ENCODE assay signal across 25 cellular contexts in the genomic region with DNA sequence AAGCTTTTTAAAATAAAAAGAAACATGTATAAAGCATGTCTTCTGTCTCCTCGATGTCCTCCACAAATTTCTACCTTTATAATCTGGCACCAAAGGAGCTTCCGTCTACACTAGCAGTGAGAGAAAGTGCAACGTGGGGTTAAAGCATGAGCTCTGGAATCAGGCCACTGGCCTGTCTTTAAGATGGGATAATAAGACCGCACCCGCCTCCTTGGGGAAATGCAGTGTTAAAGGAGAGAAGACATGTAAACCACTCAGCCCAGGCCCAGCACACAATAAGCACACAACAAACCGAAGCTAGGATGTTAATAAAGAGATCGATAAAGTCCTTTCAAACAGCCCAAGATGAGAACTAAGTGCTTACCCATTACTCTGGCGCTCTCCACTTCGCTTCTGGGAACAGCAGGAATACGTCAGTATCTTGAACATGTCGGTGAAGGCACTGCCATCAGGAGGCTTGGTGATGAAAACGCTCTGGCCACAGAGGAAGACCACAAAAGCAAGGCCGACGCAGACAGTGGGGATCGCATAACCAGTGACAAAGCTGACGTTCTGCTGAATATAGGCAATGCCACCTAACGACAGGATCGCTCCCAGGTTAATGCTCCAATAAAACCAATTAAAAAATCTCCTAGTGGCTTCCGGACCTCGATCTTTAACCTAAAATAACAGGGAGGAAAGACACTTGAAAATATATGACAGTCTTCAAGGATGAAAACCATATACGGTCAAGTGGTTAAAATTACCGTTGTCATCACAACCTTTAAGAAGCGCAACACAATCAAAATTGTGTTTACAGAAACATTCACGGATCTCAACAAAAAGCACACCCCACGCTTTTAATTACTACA. TPM values are rescaled to one million over a fixed set of nuclear protein-coding genes. Genes with fewer than 3 reads are reported as not detected.
DNase-seq lines count a peak whose midpoint lies in the region; ATAC-seq and TF ChIP-seq lines count a peak whose summit lies in the region.
"Had no signal": no experiment of that assay in that cellular context is flagged by ENCODE, and none has a peak within 500 bp of the region (broad histone marks: within the 10 kb centered on the region; RNA-seq: fewer than 3 reads in every experiment).

No MANE protein-coding gene starts in this region.

- peaks cover 66% of the 10 kb centered on the region for H3K4me1 Mint-ChIP-seq in activated CD8-positive, alpha-beta memory T cell treated with anti-CD3 and anti-CD28 coated beads, Interleukin-2, amount 10 ng/mL, durations not matched to agents 7 days and 5 days
- peaks cover 91% of the 10 kb centered on the region for H3K4me1 Mint-ChIP-seq in activated B cell treated with CpG ODN at 0.5 μM for 24 hours
- peaks cover 58 to 86% of the 10 kb centered on the region in 2 donors for H3K4me1 Mint-ChIP-seq in stimulated activated naive B cell treated with anti-CD40 and anti-IgM and Interleukin-4, amounts not matched to agents 10 μg/mL and 1 μg/mL and 100 μg/mL, for 72 hours

- no peak overlapping the region for H3K4ac ChIP-seq in mesenchymal stem cell (ENCODE audit: low read depth in 1 of 2, low read length in 2 of 2)

- H3K27ac ChIP-seq in mesenchymal stem cell (ENCODE audit: low read length, poor library complexity, severe bottlenecking): no peak overlapping the region
- H3K27ac ChIP-seq: VCaP had no signal

- no peak overlapping the region for H3K18ac ChIP-seq in mesenchymal stem cell (ENCODE audit: low read depth in 1 of 2, low read length in 2 of 2)

- peaks cover 29% of the 10 kb centered on the region for H3K4me1 ChIP-seq in mesenchymal stem cell (ENCODE audit: control insufficient read depth, insufficient read depth, low read depth, low read length)

- no peak for ATAC-seq in activated CD8-positive, alpha-beta memory T cell treated with anti-CD3 and anti-CD28 coated beads, Interleukin-2, amount 10 ng/mL, durations not matched to agents 7 days and 5 days
- ATAC-seq in activated B cell treated with CpG ODN at 0.5 μM for 24 hours (ENCODE audit: low read depth): no peak
- no peak for ATAC-seq in stimulated activated naive B cell treated with anti-CD40 and anti-IgM and Interleukin-4, amounts not matched to agents 10 μg/mL and 1 μg/mL and 100 μg/mL, for 72 hours (replicated peaks)
- no peak for ATAC-seq in GM19467 (IDR thresholded peaks at IDR 0.05; ENCODE audit: unreplicated experiment)
- ATAC-seq in SK-N-SH treated with all-trans-retinoic acid at 6 μM for 48 hours: no peak
- ATAC-seq: heart left ventricle had no signal

- no peak overlapping the region for H2AFZ ChIP-seq in mesenchymal stem cell (ENCODE audit: low read depth, low read length)

- no peaks in the 10 kb centered on the region for H3K9me3 ChIP-seq in mesenchymal stem cell (ENCODE audit: control insufficient read depth, low read length)
- H3K9me3 ChIP-seq: heart left ventricle, MG63 had no signal

- H3K4me3 Mint-ChIP-seq in activated CD8-positive, alpha-beta memory T cell treated with anti-CD3 and anti-CD28 coated beads, Interleukin-2, amount 10 ng/mL, durations not matched to agents 7 days and 5 days: no peak overlapping the region
- no peak overlapping the region for H3K4me3 Mint-ChIP-seq in activated B cell treated with CpG ODN at 0.5 μM for 24 hours
- peak overlapping the region in 1 of 2 donors; percentile 66 for H3K4me3 Mint-ChIP-seq in stimulated activated naive B cell treated with anti-CD40 and anti-IgM and Interleukin-4, amounts not matched to agents 10 μg/mL and 1 μg/mL and 100 μg/mL, for 72 hours
- H3K4me3 Mint-ChIP-seq: mesothelial cell of epicardium, neural crest cell had no signal

- peaks cover 34% of the 10 kb centered on the region for H3K36me3 Mint-ChIP-seq in activated CD8-positive, alpha-beta memory T cell treated with anti-CD3 and anti-CD28 coated beads, Interleukin-2, amount 10 ng/mL, durations not matched to agents 7 days and 5 days
- peaks cover 46% of the 10 kb centered on the region for H3K36me3 Mint-ChIP-seq in activated B cell treated with CpG ODN at 0.5 μM for 24 hours (ENCODE audit: low read depth)
- H3K36me3 Mint-ChIP-seq in stimulated activated naive B cell treated with anti-CD40 and anti-IgM and Interleukin-4, amounts not matched to agents 10 μg/mL and 1 μg/mL and 100 μg/mL, for 72 hours: peaks cover 57 to 77% of the 10 kb centered on the region in 2 donors

- H4K8ac ChIP-seq in mesenchymal stem cell (ENCODE audit: low read length): no peak overlapping the region

- no peak overlapping the region for H3K23ac ChIP-seq in mesenchymal stem cell (ENCODE audit: low read length in 2 of 2)

- 96% methylated on average over 25 of the region's 25 CpGs for WGBS in mesenchymal stem cell

- H2BK5ac ChIP-seq in mesenchymal stem cell (ENCODE audit: low read depth, low read length, poor library complexity, severe bottlenecking): no peak overlapping the region

- TF ChIP-seq CTCF in activated B cell treated with CpG ODN at 0.5 μM for 24 hours (IDR thresholded peaks at IDR 0.05): no peak

- intact Hi-C loops in activated B cell treated with CpG ODN at 0.5 μM for 24 hours (cut with micrococcal nuclease): no loop called here

- POLR2A ChIA-PET in activated B cell treated with CpG ODN at 0.5 μM for 24 hours (lab: Charles Lee): interaction anchor here (0.9 to 3.2 kb wide), 4 partner anchors 8 to 18 kb away, joined by 3 to 13 read pairs (median 4); no protein-coding TSS in a partner anchor

- H2BK12ac ChIP-seq in mesenchymal stem cell (ENCODE audit: low read length in 2 of 2): no peak overlapping the region

- peak; percentile 9 for DNase-seq in activated CD8-positive, alpha-beta memory T cell treated with anti-CD3 and anti-CD28 coated beads for 24 hours
- DNase-seq in activated CD8-positive, alpha-beta memory T cell treated with anti-CD3 and anti-CD28 coated beads, Interleukin-2, amount 10 ng/mL, durations not matched to agents 7 days and 5 days: no peak
- no peak for DNase-seq in activated B cell treated with CpG ODN at 0.5 μM for 24 hours
- DNase-seq in mesenchymal stem cell: no peak
- DNase-seq in stimulated activated naive B cell treated with anti-CD40 and anti-IgM and Interleukin-4, amounts not matched to agents 10 μg/mL and 1 μg/mL and 100 μg/mL, for 72 hours: no peak
- DNase-seq in stimulated activated CD4-positive, alpha-beta T cell treated with anti-CD3 and anti-CD28 coated beads, Interleukin-4, amount 100 ng/mL, for 1 hour: no peak
- DNase-seq: activated CD4-positive, alpha-beta T cell treated with anti-CD3 and anti-CD28 coated beads, Interleukin-2, amount 50 U/mL, for 1 hour; activated CD8-positive, alpha-beta memory T cell treated with anti-CD3 and anti-CD28 coated beads, Interleukin-2, amount 50 U/mL, for 4 hours; activated gamma-delta T cell; GOT3; heart left ventricle; NCI-H1417 treated with DMSO at 0.1 percent for 48 hours; NCI-H2171 treated with DMSO at 0.1 percent for 48 hours; NCI-H526 treated with DMSO at 0.1 percent for 48 hours; stimulated activated CD4-positive, alpha-beta T cell treated with anti-CD3 and anti-CD28 coated beads, Interleukin-2, amount 100 ng/mL, for 24 hours; stimulated activated naive CD4-positive, alpha-beta T cell treated with Interleukin-2 at 50 U/mL for 16 hours; trophoblast cell had no signal

- H3K27ac Mint-ChIP-seq in activated CD8-positive, alpha-beta memory T cell treated with anti-CD3 and anti-CD28 coated beads, Interleukin-2, amount 10 ng/mL, durations not matched to agents 7 days and 5 days: no peak overlapping the region
- H3K27ac Mint-ChIP-seq in activated B cell treated with CpG ODN at 0.5 μM for 24 hours: peak overlapping the region; percentile 50
- peak overlapping the region; percentile 86 for H3K27ac Mint-ChIP-seq in stimulated activated naive B cell treated with anti-CD40 and anti-IgM and Interleukin-4, amounts not matched to agents 10 μg/mL and 1 μg/mL and 100 μg/mL, for 72 hours
- H3K27ac Mint-ChIP-seq: mesothelial cell of epicardium had no signal

- H3K27me3 Mint-ChIP-seq in activated CD8-positive, alpha-beta memory T cell treated with anti-CD3 and anti-CD28 coated beads, Interleukin-2, amount 10 ng/mL, durations not matched to agents 7 days and 5 days: no peaks in the 10 kb centered on the region
- no peaks in the 10 kb centered on the region for H3K27me3 Mint-ChIP-seq in activated B cell treated with CpG ODN at 0.5 μM for 24 hours
- no peaks in the 10 kb centered on the region for H3K27me3 Mint-ChIP-seq in stimulated activated naive B cell treated with anti-CD40 and anti-IgM and Interleukin-4, amounts not matched to agents 10 μg/mL and 1 μg/mL and 100 μg/mL, for 72 hours

- H4K91ac ChIP-seq in mesenchymal stem cell (ENCODE audit: low read length): no peak overlapping the region

- H3K27me3 ChIP-seq in mesenchymal stem cell (ENCODE audit: control insufficient read depth in 1 of 2, insufficient read depth in 1 of 2, low read length in 2 of 2): no peaks in the 10 kb centered on the region
- H3K27me3 ChIP-seq: heart left ventricle, MG63 had no signal

- no peak overlapping the region for H2AK5ac ChIP-seq in mesenchymal stem cell (ENCODE audit: low read length, severe bottlenecking)

- H3K9ac ChIP-seq in mesenchymal stem cell (ENCODE audit: low read length): peak overlapping the region; percentile 73

- peak overlapping the region in 1 of 2 experiments; percentile 26 for H3K4me3 ChIP-seq in mesenchymal stem cell (ENCODE audit: insufficient read depth in 1 of 2, low read depth in 1 of 2, low read length in 2 of 2)
- H3K4me3 ChIP-seq: heart left ventricle, MG63 had no signal

- no peaks in the 10 kb centered on the region for H3K9me3 Mint-ChIP-seq in activated CD8-positive, alpha-beta memory T cell treated with anti-CD3 and anti-CD28 coated beads, Interleukin-2, amount 10 ng/mL, durations not matched to agents 7 days and 5 days (ENCODE audit: low read depth)
- H3K9me3 Mint-ChIP-seq in activated B cell treated with CpG ODN at 0.5 μM for 24 hours: no peaks in the 10 kb centered on the region
- no peaks in the 10 kb centered on the region for H3K9me3 Mint-ChIP-seq in stimulated activated naive B cell treated with anti-CD40 and anti-IgM and Interleukin-4, amounts not matched to agents 10 μg/mL and 1 μg/mL and 100 μg/mL, for 72 hours
- H3K9me3 Mint-ChIP-seq: mesothelial cell of epicardium, neural crest cell had no signal

- H3K36me3 ChIP-seq in mesenchymal stem cell (ENCODE audit: control insufficient read depth in 1 of 2, insufficient read depth in 2 of 2, low read depth in 1 of 2, low read length in 2 of 2): peaks cover 5 to 8% of the 10 kb centered on the region in 2 experiments

- H2BK120ac ChIP-seq in mesenchymal stem cell (ENCODE audit: low read depth, low read length): no peak overlapping the region

- CTCF ChIA-PET in activated CD8-positive, alpha-beta memory T cell treated with anti-CD3 and anti-CD28 coated beads, Interleukin-2, amount 10 ng/mL, durations not matched to agents 7 days and 5 days (lab: Charles Lee): no interaction called here
- CTCF ChIA-PET in activated B cell treated with CpG ODN at 0.5 μM for 24 hours (lab: Charles Lee): interaction anchor here (0.9 to 1.0 kb wide), 2 partner anchors 15 kb away, joined by 3 to 5 read pairs; no protein-coding TSS in a partner anchor

- no peak overlapping the region for H3K4me2 ChIP-seq in mesenchymal stem cell (ENCODE audit: low read length, poor library complexity, severe bottlenecking)

- no peak overlapping the region for H3K14ac ChIP-seq in mesenchymal stem cell (ENCODE audit: low read length in 2 of 2)

- H3K79me1 ChIP-seq in mesenchymal stem cell (replicated peaks; ENCODE audit: low read length, poor library complexity, severe bottlenecking): no peaks in the 10 kb centered on the region

- no peak overlapping the region for H2BK15ac ChIP-seq in mesenchymal stem cell (ENCODE audit: low read depth, poor library complexity, severe bottlenecking)

RNA-seq across cellular contexts. Expression of gene SLC15A4, which starts 9.1 kb away (rescaled TPM):
- 10 to 100 TPM; 23.0 to 26.0 TPM for total RNA-seq in activated CD8-positive, alpha-beta memory T cell treated with anti-CD3 and anti-CD28 coated beads, Interleukin-2, amount 10 ng/mL, durations not matched to agents 7 days and 5 days
- 48.5 and 54.0 TPM in 2 replicates for total RNA-seq in activated B cell treated with CpG ODN at 0.5 μM for 24 hours
- 20.3 TPM for polyA plus RNA-seq in mesenchymal stem cell (2013, experiment 1 of 2)
- 20.9 TPM for polyA plus RNA-seq in mesenchymal stem cell (2013, experiment 2 of 2)

RNA-seq across cellular contexts. Expression of gene GLT1D1, which starts 38.6 kb away (rescaled TPM):
- total RNA-seq in activated CD8-positive, alpha-beta memory T cell treated with anti-CD3 and anti-CD28 coated beads, Interleukin-2, amount 10 ng/mL, durations not matched to agents 7 days and 5 days: under 1 TPM; 0.12 to 0.70 TPM
- not detected in 2 replicates for total RNA-seq in activated B cell treated with CpG ODN at 0.5 μM for 24 hours
- polyA plus RNA-seq in mesenchymal stem cell (2013, experiment 1 of 2): not detected
- not detected for polyA plus RNA-seq in mesenchymal stem cell (2013, experiment 2 of 2)
- total RNA-seq: bronchial epithelial cell had no signal
- polyA plus RNA-seq: BJ had no signal
